Comparison of ENCODE assay signal across 20 cellular contexts in genomic region chr6:167650730-167651129, GRCh38.
DNase-seq lines count a peak whose midpoint lies in the region; ATAC-seq and TF ChIP-seq lines count a peak whose summit lies in the region.
"Had no signal": no experiment of that assay in that cellular context is flagged by ENCODE, and none has a peak within 500 bp of the region (broad histone marks: within the 10 kb centered on the region; RNA-seq: fewer than 3 reads in every experiment).

No MANE protein-coding gene starts in this region.

- no peak overlapping the region for H2BK5ac ChIP-seq in neuronal stem cell (ENCODE audit: low read length)

- no CpG with 5 or more reads among the region's 8 CpGs for WGBS in neuronal stem cell (ENCODE audit: extremely low coverage in 2 of 2, insufficient read length in 2 of 2, insufficient replicate concordance in 1 of 2), 2 donors

- ATAC-seq in GM23338 (peak; percentile 21), GM21576 (IDR thresholded peaks at IDR 0.05; ENCODE audit: unreplicated experiment) (no peak), GM21528 (IDR thresholded peaks at IDR 0.05; ENCODE audit: low FRiP score, unreplicated experiment) (no peak)
- ATAC-seq: CD8-positive, alpha-beta T cell had no signal

- H2BK120ac ChIP-seq in neuronal stem cell (ENCODE audit: low read depth, low read length), result no peak overlapping the region

- H3K27ac Mint-ChIP-seq in GM23338, result no peak overlapping the region
- H3K27ac Mint-ChIP-seq: CD8-positive, alpha-beta T cell; H9 had no signal

- H2AFZ ChIP-seq in GM23338 (no peak overlapping the region; the same call in 1 of the 2 replicates), neuronal stem cell (ENCODE audit: low read length) (no peak overlapping the region)

- no peak overlapping the region for H2BK12ac ChIP-seq in neuronal stem cell (ENCODE audit: low read length)

- no peaks in the 10 kb centered on the region for H3K79me2 ChIP-seq in GM23338 (replicated peaks; ENCODE audit: insufficient read depth)

- no peak overlapping the region for H3K4ac ChIP-seq in neuronal stem cell (ENCODE audit: low read length)

- H2BK15ac ChIP-seq in neuronal stem cell (ENCODE audit: low read length), result no peak overlapping the region

- peaks cover 10% of the 10 kb centered on the region; the same call in 1 of the 2 replicates for H3K9me2 ChIP-seq in GM23338 (ENCODE audit: insufficient read depth)

- peaks cover 17% of the 10 kb centered on the region for H3K27me3 Mint-ChIP-seq in GM23338 (ENCODE audit: insufficient read depth, low read depth, poor library complexity)

- peak overlapping the region; percentile 78 for H3K18ac ChIP-seq in neuronal stem cell (ENCODE audit: low read length)

- H3K36me3 Mint-ChIP-seq in GM23338 (ENCODE audit: low read depth), result no peaks in the 10 kb centered on the region; the same call in 2 of the 3 replicates
- H3K36me3 Mint-ChIP-seq: CD8-positive, alpha-beta T cell had no signal

- TF ChIP-seq CTCF in GM23338 (conservative IDR thresholded peaks at IDR 0.05; ENCODE audit: low read depth in 2 of 2), result peak in 1 of 2 experiments; percentile 32; a peak in 2 of 4 replicates

- peaks cover 6% of the 10 kb centered on the region; the same call in 1 of the 2 replicates for H3F3A ChIP-seq in GM23338 (replicated peaks; ENCODE audit: low read depth)

- H3K9me3 ChIP-seq in BLaER1 (0 out of 2 replicates have a peak, but pooled peaks cover 5% of the 10 kb centered on the region), neuronal stem cell (replicated peaks in 1 of 2; ENCODE audit: control insufficient read depth in 2 of 2, insufficient read depth in 1 of 2, low read depth in 1 of 2, low read length in 2 of 2) (peaks cover 0 to 13% of the 10 kb centered on the region in 2 donors)
- H3K9me3 ChIP-seq: Caco-2 had no signal

- H3K9ac ChIP-seq in BLaER1 (no peak overlapping the region), neuronal stem cell (ENCODE audit: low read depth, low read length, poor library complexity) (no peak overlapping the region)

- H3K9me3 Mint-ChIP-seq in GM23338, result no peaks in the 10 kb centered on the region; the same call in 2 of the 3 replicates
- H3K9me3 Mint-ChIP-seq: CD8-positive, alpha-beta T cell; H9 had no signal

- DNase-seq in GM23338 (ENCODE audit: low spot score), result no peak
- peak; percentile 32 for DNase-seq in NCI-H69 (lab: John Stamatoyannopoulos, UW)
- DNase-seq in neuronal stem cell (ENCODE audit: low spot score), result no peak
- no peak for DNase-seq in NOMO-1 (lab: John Stamatoyannopoulos, UW; ENCODE audit: unreplicated experiment in 2 of 2)
- DNase-seq: Caco-2; CD8-positive, alpha-beta T cell; DND-41; H9; KBM-7; NCI-H1105 treated with DMSO at 0.1 percent for 48 hours; NCI-H2029; NCI-H2227 treated with DMSO at 0.1 percent for 48 hours; NCI-H748 treated with DMSO at 0.1 percent for 48 hours; RPMI8226; SHP77; T-helper 1 cell had no signal

- H3K4me3 Mint-ChIP-seq in GM23338, result no peak overlapping the region
- H3K4me3 Mint-ChIP-seq: CD8-positive, alpha-beta T cell; H9 had no signal

- no peak overlapping the region for H2AK5ac ChIP-seq in neuronal stem cell (ENCODE audit: low read depth, low read length)

- 0 out of 2 replicates have a peak overlapping the region, but pooled peaks have one; percentile 6 for H3K4me2 ChIP-seq in BLaER1
- H3K4me2 ChIP-seq in GM23338, result no peak overlapping the region
- H3K4me2 ChIP-seq in neuronal stem cell (ENCODE audit: insufficient read depth, low read length, poor library complexity, severe bottlenecking), result no peak overlapping the region

- H3K27ac ChIP-seq in BLaER1 (no peak overlapping the region), GM23338 (ENCODE audit: low read depth) (no peak overlapping the region), neuronal stem cell (replicated peaks; ENCODE audit: low read length) (no peak overlapping the region)
- H3K27ac ChIP-seq: C4-2B had no signal

- H3K27me3 ChIP-seq in BLaER1 (no peaks in the 10 kb centered on the region), GM23338 (ENCODE audit: insufficient read depth) (no peaks in the 10 kb centered on the region), neuronal stem cell (ENCODE audit: control insufficient read depth in 3 of 3, insufficient read depth in 3 of 3, low read depth in 1 of 3, low read length in 3 of 3) (peaks cover 0 to 3% (median 0%) of the 10 kb centered on the region in 3 experiments)

- peaks cover 12% of the 10 kb centered on the region for H3K4me1 Mint-ChIP-seq in GM23338

- H3K4me1 ChIP-seq in BLaER1, result peaks cover 60% of the 10 kb centered on the region
- no peaks in the 10 kb centered on the region; the same call in 1 of the 2 replicates for H3K4me1 ChIP-seq in GM23338 (ENCODE audit: insufficient read depth)
- peaks cover 17 to 21% of the 10 kb centered on the region in 2 donors for H3K4me1 ChIP-seq in neuronal stem cell (ENCODE audit: control insufficient read depth in 2 of 2, insufficient read depth in 1 of 2, low read depth in 1 of 2, low read length in 2 of 2)
- H3K4me1 ChIP-seq: Caco-2 had no signal

- no peak overlapping the region for H3K23ac ChIP-seq in neuronal stem cell (ENCODE audit: low read depth, low read length, poor library complexity)

- H3K14ac ChIP-seq in neuronal stem cell (ENCODE audit: low read length), result no peak overlapping the region

- H3K4me3 ChIP-seq in BLaER1 (no peak overlapping the region), GM23338 (no peak overlapping the region), neuronal stem cell (ENCODE audit: low read length in 2 of 2) (no peak overlapping the region)

- H4K91ac ChIP-seq in neuronal stem cell (ENCODE audit: low read depth, low read length, poor library complexity), result no peak overlapping the region

- H3K36me3 ChIP-seq in BLaER1 (no peaks in the 10 kb centered on the region), GM23338 (ENCODE audit: insufficient read depth) (no peaks in the 10 kb centered on the region), neuronal stem cell (replicated peaks in 1 of 2; ENCODE audit: control insufficient read depth in 2 of 2, insufficient read depth in 2 of 2, low read length in 2 of 2) (peaks cover 0 to 3% of the 10 kb centered on the region in 2 donors)

- H3K79me1 ChIP-seq in neuronal stem cell (ENCODE audit: low read depth, low read length), result peaks cover 5% of the 10 kb centered on the region

- H4K20me1 ChIP-seq in BLaER1 (no peaks in the 10 kb centered on the region), GM23338 (replicated peaks; ENCODE audit: insufficient read depth) (no peaks in the 10 kb centered on the region)

- no peak overlapping the region for H4K8ac ChIP-seq in neuronal stem cell (ENCODE audit: low read depth, low read length)

TF ChIP-seq in GM23338, 12 proteins besides CTCF, POLR2A, EP300 and RAD21 (continues in another document):
- TF ChIP-seq STAT1 (IDR thresholded peaks at IDR 0.05; ENCODE audit: unreplicated experiment) (no peak), JUNB (IDR thresholded peaks at IDR 0.05; ENCODE audit: unreplicated experiment) (no peak), NANOG (IDR thresholded peaks at IDR 0.05; ENCODE audit: borderline replicate concordance) (no peak), POLR2AphosphoS5 (IDR thresholded peaks at IDR 0.05; ENCODE audit: low read depth) (no peak), ETS1 (IDR thresholded peaks at IDR 0.05) (no peak), EZH2 (IDR thresholded peaks at IDR 0.05; ENCODE audit: low read depth, unreplicated experiment) (no peak), REST (IDR thresholded peaks at IDR 0.05; ENCODE audit: unreplicated experiment) (no peak), CREB1 (CRISPR knock-in tag; IDR thresholded peaks at IDR 0.05; ENCODE audit: low read depth) (no peak)
